In the genomic region with DNA sequence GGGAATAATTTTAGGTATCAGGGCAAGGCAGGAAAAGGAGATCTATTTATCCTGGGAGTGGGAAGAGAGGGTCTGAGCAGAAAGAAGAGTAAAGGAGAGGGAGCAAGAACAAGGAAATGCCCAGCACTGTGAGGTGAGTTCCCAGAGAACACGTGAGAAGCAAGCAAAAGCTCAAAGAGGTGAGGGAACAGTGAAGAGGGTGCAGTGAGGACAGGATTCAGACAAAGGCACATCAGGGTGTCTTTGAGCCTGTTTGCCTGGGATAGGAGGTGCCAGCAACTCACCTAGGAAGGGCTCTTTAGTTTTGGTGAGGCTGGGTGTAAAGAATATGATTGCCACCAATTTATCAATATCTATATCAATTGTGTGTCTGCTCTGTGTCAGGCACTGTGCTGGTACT, we compare ENCODE assay signal across 35 cellular contexts.
"Had no signal": no experiment of that assay in that cellular context is flagged by ENCODE, and none has a peak within 500 bp of the region (broad histone marks: within the 10 kb centered on the region; RNA-seq: fewer than 3 reads in every experiment).

No MANE protein-coding gene starts in this region.

- H3K4me2 ChIP-seq: hepatocyte had no signal

- H3K4me3 ChIP-seq: adrenal gland, body of pancreas, esophagus muscularis mucosa, gastrocnemius medialis, heart left ventricle, hepatocyte had no signal

- H3K27me3 Mint-ChIP-seq: activated CD4-positive, alpha-beta memory T cell treated with anti-CD3 and anti-CD28 coated beads, Interleukin-2, amount 10 ng/mL, durations not matched to agents 7 days and 5 days had no signal

- DNase-seq: activated CD4-positive, alpha-beta memory T cell treated with anti-CD3 and anti-CD28 coated beads, Interleukin-2, amount 10 ng/mL, durations not matched to agents 7 days and 5 days; activated CD4-positive, alpha-beta T cell treated with anti-CD3 and anti-CD28 coated beads for 4 hours; activated CD4-positive, alpha-beta T cell treated with anti-CD3 and anti-CD28 coated beads, Interleukin-2, amount 10 ng/mL, durations not matched to agents 7 days and 5 days; activated CD4-positive, alpha-beta T cell treated with anti-CD3 and anti-CD28 coated beads, Interleukin-2, amount 50 U/mL, for 4 hours; activated CD4-positive, CD25-positive, alpha-beta regulatory T cell; activated CD4-positive, CD25-positive, alpha-beta regulatory T cell treated with anti-CD3 and anti-CD28 coated beads, Interleukin-2, amount 50 U/mL, for 72 hours; activated CD8-positive, alpha-beta memory T cell treated with anti-CD3 and anti-CD28 coated beads for 24 hours; activated effector memory CD4-positive, alpha-beta T cell treated with anti-CD3 and anti-CD28 coated beads, Interleukin-2, amount 50 U/mL, for 16 hours; activated naive CD4-positive, alpha-beta T cell treated with anti-CD3 and anti-CD28 coated beads for 36 hours; activated naive CD8-positive, alpha-beta T cell treated with anti-CD3 and anti-CD28 coated beads for 36 hours; activated naive CD8-positive, alpha-beta T cell treated with anti-CD3 and anti-CD28 coated beads, Interleukin-2, amount 50 U/mL, for 24 hours; activated T-cell treated with anti-CD3 and anti-CD28 coated beads, Interleukin-2, amount 50 U/mL, for 4 hours; adrenal gland; amygdala; aorta; body of pancreas; caudate nucleus; cortex of kidney; dermis blood vessel endothelial cell; effector CD4-positive, alpha-beta T cell; effector memory CD8-positive, alpha-beta T cell; erythroblast; foreskin keratinocyte; gastrocnemius medialis; glutamatergic neuron; heart left ventricle; T-helper 17 cell; T1000; WERI-Rb-1 had no signal

- H3K36me3 ChIP-seq: adrenal gland, esophagus muscularis mucosa, gastrocnemius medialis, heart left ventricle, WERI-Rb-1 had no signal

- H2AFZ ChIP-seq: hepatocyte had no signal

- H3K4me3 Mint-ChIP-seq: activated CD4-positive, alpha-beta memory T cell treated with anti-CD3 and anti-CD28 coated beads, Interleukin-2, amount 10 ng/mL, durations not matched to agents 7 days and 5 days; activated CD4-positive, alpha-beta T cell treated with anti-CD3 and anti-CD28 coated beads, Interleukin-2, amount 10 ng/mL, durations not matched to agents 7 days and 5 days; activated naive CD4-positive, alpha-beta T cell treated with anti-CD3 and anti-CD28 coated beads for 36 hours; activated naive CD4-positive, alpha-beta T cell treated with anti-CD3 and anti-CD28 coated beads, Interleukin-2, amount 50 U/mL, for 24 hours; activated naive CD8-positive, alpha-beta T cell treated with anti-CD3 and anti-CD28 coated beads for 36 hours; activated naive CD8-positive, alpha-beta T cell treated with anti-CD3 and anti-CD28 coated beads, Interleukin-2, amount 50 U/mL, for 24 hours; activated T-cell treated with anti-CD3 and anti-CD28 coated beads, Interleukin-2, amount 50 U/mL, for 4 hours; activated T-helper 1 cell treated with anti-CD3 and anti-CD28 coated beads, Interleukin-12 subunit alpha, Interleukin-12 subunit beta, Interleukin-2, Interleukin-4 antibody, amounts not matched to agents 30 ng/mL and 10 ng/mL and 1 ng/mL, durations not matched to agents 14 hours and 24 hours and 36 hours; effector memory CD8-positive, alpha-beta T cell; T-helper 17 cell; T-helper 2 cell treated with Interferon-gamma antibody and Interleukin-4, amounts not matched to agents 5 μg/mL and 100 μg/mL, for 36 hours had no signal

- H3K27ac ChIP-seq: adrenal gland, body of pancreas, esophagus muscularis mucosa, foreskin keratinocyte, gastrocnemius medialis, heart left ventricle, hepatocyte, WERI-Rb-1 had no signal

- H3K36me3 Mint-ChIP-seq: activated naive CD4-positive, alpha-beta T cell treated with anti-CD3 and anti-CD28 coated beads, Interleukin-2, amount 50 U/mL, for 24 hours; activated naive CD8-positive, alpha-beta T cell treated with anti-CD3 and anti-CD28 coated beads for 36 hours had no signal

- H3K79me2 ChIP-seq: hepatocyte had no signal

- H3K9me3 ChIP-seq: adrenal gland, body of pancreas, esophagus muscularis mucosa, gastrocnemius medialis had no signal

- ATAC-seq: activated naive CD8-positive, alpha-beta T cell treated with anti-CD3 and anti-CD28 coated beads, Interleukin-2, amount 50 U/mL, for 24 hours; activated T-cell treated with anti-CD3 and anti-CD28 coated beads, Interleukin-2, amount 50 U/mL, for 4 hours; body of pancreas; effector memory CD8-positive, alpha-beta T cell; foreskin keratinocyte; gastrocnemius medialis; heart left ventricle; T-helper 17 cell had no signal

- H3K27ac Mint-ChIP-seq: activated CD4-positive, alpha-beta memory T cell treated with anti-CD3 and anti-CD28 coated beads, Interleukin-2, amount 10 ng/mL, durations not matched to agents 7 days and 5 days; activated CD4-positive, alpha-beta T cell treated with anti-CD3 and anti-CD28 coated beads, Interleukin-2, amount 10 ng/mL, durations not matched to agents 7 days and 5 days; activated naive CD4-positive, alpha-beta T cell treated with anti-CD3 and anti-CD28 coated beads for 36 hours; activated naive CD4-positive, alpha-beta T cell treated with anti-CD3 and anti-CD28 coated beads, Interleukin-2, amount 50 U/mL, for 24 hours; activated naive CD8-positive, alpha-beta T cell treated with anti-CD3 and anti-CD28 coated beads for 36 hours; activated naive CD8-positive, alpha-beta T cell treated with anti-CD3 and anti-CD28 coated beads, Interleukin-2, amount 50 U/mL, for 24 hours; activated T-helper 1 cell treated with anti-CD3 and anti-CD28 coated beads, Interleukin-12 subunit alpha, Interleukin-12 subunit beta, Interleukin-2, Interleukin-4 antibody, amounts not matched to agents 30 ng/mL and 10 ng/mL and 1 ng/mL, durations not matched to agents 14 hours and 24 hours and 36 hours; activated T-helper 2 cell treated with anti-CD3 and anti-CD28 coated beads, Interferon-gamma antibody, Interleukin-2, Interleukin-4, amounts not matched to agents 10 μg/mL and 5 μg/mL and 100 μg/mL, durations not matched to agents 14 hours and 24 hours and 36 hours; effector memory CD8-positive, alpha-beta T cell; T-helper 17 cell; T-helper 2 cell treated with Interferon-gamma antibody and Interleukin-4, amounts not matched to agents 5 μg/mL and 100 μg/mL, for 36 hours had no signal

- H3K9me3 Mint-ChIP-seq: activated CD4-positive, alpha-beta memory T cell treated with anti-CD3 and anti-CD28 coated beads, Interleukin-2, amount 10 ng/mL, durations not matched to agents 7 days and 5 days; activated CD4-positive, alpha-beta T cell treated with anti-CD3 and anti-CD28 coated beads, Interleukin-2, amount 10 ng/mL, durations not matched to agents 7 days and 5 days; activated naive CD4-positive, alpha-beta T cell treated with anti-CD3 and anti-CD28 coated beads for 36 hours; activated naive CD4-positive, alpha-beta T cell treated with anti-CD3 and anti-CD28 coated beads, Interleukin-2, amount 50 U/mL, for 24 hours; activated naive CD8-positive, alpha-beta T cell treated with anti-CD3 and anti-CD28 coated beads for 36 hours; activated naive CD8-positive, alpha-beta T cell treated with anti-CD3 and anti-CD28 coated beads, Interleukin-2, amount 50 U/mL, for 24 hours; activated T-cell treated with anti-CD3 and anti-CD28 coated beads, Interleukin-2, amount 50 U/mL, for 4 hours; activated T-helper 1 cell treated with anti-CD3 and anti-CD28 coated beads, Interleukin-12 subunit alpha, Interleukin-12 subunit beta, Interleukin-2, Interleukin-4 antibody, amounts not matched to agents 30 ng/mL and 10 ng/mL and 1 ng/mL, durations not matched to agents 14 hours and 24 hours and 36 hours; activated T-helper 2 cell treated with anti-CD3 and anti-CD28 coated beads, Interferon-gamma antibody, Interleukin-2, Interleukin-4, amounts not matched to agents 10 μg/mL and 5 μg/mL and 100 μg/mL, durations not matched to agents 14 hours and 24 hours and 36 hours; effector memory CD8-positive, alpha-beta T cell; T-helper 2 cell treated with Interferon-gamma antibody and Interleukin-4, amounts not matched to agents 5 μg/mL and 100 μg/mL, for 36 hours had no signal

- H3K4me1 ChIP-seq: adrenal gland, body of pancreas, esophagus muscularis mucosa, foreskin keratinocyte, gastrocnemius medialis, heart left ventricle had no signal

- H3K4me1 Mint-ChIP-seq: activated CD4-positive, alpha-beta memory T cell treated with anti-CD3 and anti-CD28 coated beads, Interleukin-2, amount 10 ng/mL, durations not matched to agents 7 days and 5 days; activated CD4-positive, alpha-beta T cell treated with anti-CD3 and anti-CD28 coated beads, Interleukin-2, amount 10 ng/mL, durations not matched to agents 7 days and 5 days; activated naive CD4-positive, alpha-beta T cell treated with anti-CD3 and anti-CD28 coated beads, Interleukin-2, amount 50 U/mL, for 24 hours; activated naive CD8-positive, alpha-beta T cell treated with anti-CD3 and anti-CD28 coated beads for 36 hours; activated naive CD8-positive, alpha-beta T cell treated with anti-CD3 and anti-CD28 coated beads, Interleukin-2, amount 50 U/mL, for 24 hours; T-helper 17 cell had no signal

- H3K27me3 ChIP-seq: adrenal gland, body of pancreas, foreskin keratinocyte, gastrocnemius medialis, hepatocyte had no signal
